Comparison of ENCODE assay signal across 1 cellular context in the genomic region with DNA sequence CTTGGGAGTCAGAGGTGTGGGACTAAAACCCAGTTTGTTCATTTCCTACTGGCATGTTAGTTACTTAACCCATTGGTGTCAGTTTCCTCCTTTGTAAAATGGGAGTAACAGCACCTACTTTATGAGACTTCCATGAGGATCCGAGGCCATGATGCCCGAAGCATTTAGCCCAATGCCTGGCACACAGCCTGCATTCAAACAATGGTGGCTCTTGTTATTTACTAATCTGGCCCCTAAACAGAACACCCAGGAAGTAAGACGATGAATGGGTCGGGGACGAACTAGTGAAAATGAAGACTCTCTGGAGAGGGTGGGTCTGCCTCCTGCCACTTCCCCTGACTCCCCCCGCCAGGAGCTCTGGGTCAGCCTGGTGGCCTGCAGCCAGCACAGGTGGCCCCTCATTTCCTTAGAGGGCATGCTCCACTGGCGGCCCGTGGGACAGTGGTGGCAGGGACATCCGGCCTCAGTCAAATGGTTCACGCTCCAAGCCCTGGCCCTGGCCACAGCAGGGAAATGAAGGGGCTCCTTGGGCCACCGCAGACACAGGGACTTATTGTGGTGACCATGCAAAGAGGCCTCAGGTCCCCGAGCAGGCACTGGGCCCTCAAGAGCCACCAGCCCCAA.
TF ChIP-seq lines count a peak whose summit lies in the region.

No MANE protein-coding gene starts in this region.

TF ChIP-seq in GM23338, 12 proteins besides CTCF, POLR2A, EP300 and RAD21 (continued from another document):
- no peak for TF ChIP-seq REST (IDR thresholded peaks at IDR 0.05; ENCODE audit: unreplicated experiment)
- TF ChIP-seq JUNB (IDR thresholded peaks at IDR 0.05; ENCODE audit: unreplicated experiment) = no peak
- TF ChIP-seq ETS1 (IDR thresholded peaks at IDR 0.05) = no peak
- TF ChIP-seq STAT1 (IDR thresholded peaks at IDR 0.05; ENCODE audit: unreplicated experiment) = no peak
- TF ChIP-seq CREB1 (CRISPR knock-in tag; IDR thresholded peaks at IDR 0.05; ENCODE audit: low read depth) = no peak
